Comparison of ENCODE assay signal across 16 cellular contexts in the genomic region with DNA sequence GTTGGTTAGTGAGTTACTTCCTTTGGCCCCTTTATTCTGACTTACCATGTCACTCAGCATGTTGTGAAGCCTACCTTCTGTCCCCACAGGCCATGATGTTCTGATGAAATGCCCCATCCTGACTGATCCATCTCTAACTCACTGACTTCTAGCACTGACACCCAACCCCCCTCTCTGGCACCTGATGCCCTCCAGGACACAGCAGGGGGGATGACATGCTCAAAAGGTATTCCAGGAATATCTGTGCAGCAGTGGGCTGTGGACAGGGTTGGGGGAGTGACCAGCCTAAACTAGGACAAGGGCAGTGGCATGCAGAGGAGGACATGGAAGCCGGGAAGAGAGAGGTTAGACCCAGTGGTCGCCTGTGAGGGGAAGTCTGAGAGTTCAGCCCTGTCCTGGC. TPM values are rescaled to one million over a fixed set of nuclear protein-coding genes. Genes with fewer than 3 reads are reported as not detected.
DNase-seq lines count a peak whose midpoint lies in the region; ATAC-seq and TF ChIP-seq lines count a peak whose summit lies in the region.
"Had no signal": no experiment of that assay in that cellular context is flagged by ENCODE, and none has a peak within 500 bp of the region (broad histone marks: within the 10 kb centered on the region; RNA-seq: fewer than 3 reads in every experiment).

No MANE protein-coding gene starts in this region.

- no peaks in the 10 kb centered on the region for H3K9me3 ChIP-seq in left lung
- H3K9me3 ChIP-seq: SJCRH30 had no signal

- H3K4me3 ChIP-seq in left lung: no peak overlapping the region
- H3K4me3 ChIP-seq: GM23248, SJCRH30 had no signal

- peaks cover 7 to 96% of the 10 kb centered on the region in 2 donors for H3K27me3 ChIP-seq in left lung

- TF ChIP-seq CTCF in left lung (IDR thresholded peaks at IDR 0.05): no peak

- H3K36me3 ChIP-seq in left lung: no peaks in the 10 kb centered on the region
- H3K36me3 ChIP-seq: SJCRH30 had no signal

- no peak overlapping the region for H3K27ac ChIP-seq in left lung
- H3K27ac ChIP-seq: GM23248, SJCRH30 had no signal

- H3K4me1 ChIP-seq in left lung: no peaks in the 10 kb centered on the region
- H3K4me1 ChIP-seq: SJCRH30 had no signal

- DNase-seq in COLO668 (lab: John Stamatoyannopoulos, UW; ENCODE audit: unreplicated experiment) (peak; percentile 60), DMS53 treated with DMSO at 0.1 percent for 48 hours (lab: John Stamatoyannopoulos, UW; ENCODE audit: unreplicated experiment) (peak; percentile 80), NCI-H1092 treated with DMSO at 0.1 percent for 48 hours (lab: John Stamatoyannopoulos, UW) (peak; percentile 42), kidney tubule cell (ENCODE audit: low spot score) (peak; percentile 84), iPS-NIHi11 (ENCODE audit: low spot score) (no peak), left lung (no peak)
- DNase-seq: DMS 273 treated with DMSO at 0.1 percent for 48 hours, GF-D8, GM23248, HCEC 1CT, KBM-7, NCI-H1694, NCI-H2227 treated with DMSO at 0.1 percent for 48 hours, SJCRH30 had no signal

- intact Hi-C loops in left lung (cut with DNase I): no loop called here

- ATAC-seq in GM18909 (IDR thresholded peaks at IDR 0.05; ENCODE audit: poor library complexity, unreplicated experiment) (no peak), GM21528 (IDR thresholded peaks at IDR 0.05; ENCODE audit: low FRiP score, unreplicated experiment) (no peak), left lung (no peak)

RNA-seq across cellular contexts. Expression of a gene that starts 25.5 kb away (rescaled TPM):
- 1 to 10 TPM in 1 of 2 donors, not detected in 1; 1.1 TPM for total RNA-seq in left lung
- total RNA-seq: GM23248 had no signal

Comparison
In these comparisons a context has a peak if more than half of its experiments do, and no peak if none do; other contexts are left out.
1. DNase-seq: peak in COLO668 (single experiment), DMS53 treated with DMSO at 0.1 percent for 48 hours (single experiment), NCI-H1092 treated with DMSO at 0.1 percent for 48 hours (single experiment) and kidney tubule cell (single experiment); none in iPS-NIHi11 (single experiment) and left lung (0 of 2).